In the genomic region with DNA sequence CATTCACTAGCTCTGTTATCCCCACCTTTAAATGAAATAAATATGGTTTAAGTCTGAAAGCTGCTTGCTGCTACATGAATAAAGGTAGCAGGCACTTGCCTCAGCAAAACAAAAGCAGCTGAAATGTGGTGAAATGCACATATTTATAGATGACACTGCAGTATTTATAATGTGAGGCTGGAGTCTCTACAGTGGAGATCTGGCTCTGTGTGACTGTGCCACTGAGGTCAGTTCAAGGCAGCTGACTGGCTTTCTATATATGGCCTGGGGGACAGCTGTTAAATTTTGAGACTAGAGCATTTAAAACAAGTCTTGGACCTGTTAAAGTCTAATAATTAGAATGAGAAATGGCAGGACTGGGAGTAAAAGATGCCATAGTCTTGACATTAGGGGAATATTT, we compare ENCODE assay signal across 16 cellular contexts.
"Had no signal": no experiment of that assay in that cellular context is flagged by ENCODE, and none has a peak within 500 bp of the region (broad histone marks: within the 10 kb centered on the region; RNA-seq: fewer than 3 reads in every experiment).

No MANE protein-coding gene starts in this region.

- H3K4me3 ChIP-seq: smooth muscle cell, suprapubic skin had no signal

- DNase-seq: activated CD4-positive, alpha-beta T cell treated with anti-CD3 and anti-CD28 coated beads, Interleukin-2, amount 50 U/mL, for 1 hour; activated naive CD4-positive, alpha-beta T cell treated with Interleukin-2 at 50 U/mL for 16 hours; aorta; cortex of kidney; effector CD8-positive, alpha-beta T cell; left colon; nucleus accumbens; posterior cingulate gyrus; stimulated activated CD4-positive, alpha-beta T cell treated with anti-CD3 and anti-CD28 coated beads, Interleukin-4, amount 100 ng/mL, for 4 hours; stimulated activated CD8-positive, alpha-beta memory T cell treated with anti-CD3 and anti-CD28 coated beads, Interleukin-4, amount 100 ng/mL, for 48 hours; stimulated activated naive CD8-positive, alpha-beta T cell treated with anti-CD3 and anti-CD28 coated beads, Interleukin-15, Interleukin-2, amounts not matched to agents 100 U/mL and 50 U/mL, for 24 hours had no signal

- H3K27me3 Mint-ChIP-seq: natural killer cell treated with Interleukin-12 subunit alpha and Interleukin-12 subunit beta and Interleukin-15 and Interleukin-18, amount 100 ng/mL, for 72 hours; type B pancreatic cell had no signal

- ATAC-seq: natural killer cell treated with Interleukin-12 subunit alpha and Interleukin-12 subunit beta and Interleukin-15 and Interleukin-18, amount 100 ng/mL, for 72 hours; stimulated activated naive CD8-positive, alpha-beta T cell treated with anti-CD3 and anti-CD28 coated beads, Interleukin-15, Interleukin-2, amounts not matched to agents 100 U/mL and 50 U/mL, for 24 hours had no signal

- H3K27ac Mint-ChIP-seq: activated T-helper 1 cell treated with anti-CD3 and anti-CD28 coated beads, Interleukin-12 subunit alpha, Interleukin-12 subunit beta, Interleukin-2, Interleukin-4 antibody, amounts not matched to agents 30 ng/mL and 10 ng/mL and 1 ng/mL, durations not matched to agents 14 hours and 24 hours and 36 hours; natural killer cell treated with Interleukin-12 subunit alpha and Interleukin-12 subunit beta and Interleukin-15 and Interleukin-18, amount 100 ng/mL, for 72 hours; type B pancreatic cell had no signal

- H3K4me3 Mint-ChIP-seq: activated T-helper 1 cell treated with anti-CD3 and anti-CD28 coated beads, Interleukin-12 subunit alpha, Interleukin-12 subunit beta, Interleukin-2, Interleukin-4 antibody, amounts not matched to agents 30 ng/mL and 10 ng/mL and 1 ng/mL, durations not matched to agents 14 hours and 24 hours and 36 hours; natural killer cell treated with Interleukin-12 subunit alpha and Interleukin-12 subunit beta and Interleukin-15 and Interleukin-18, amount 100 ng/mL, for 72 hours; type B pancreatic cell had no signal

- H3K9me3 Mint-ChIP-seq: activated T-helper 1 cell treated with anti-CD3 and anti-CD28 coated beads, Interleukin-12 subunit alpha, Interleukin-12 subunit beta, Interleukin-2, Interleukin-4 antibody, amounts not matched to agents 30 ng/mL and 10 ng/mL and 1 ng/mL, durations not matched to agents 14 hours and 24 hours and 36 hours; natural killer cell treated with Interleukin-12 subunit alpha and Interleukin-12 subunit beta and Interleukin-15 and Interleukin-18, amount 100 ng/mL, for 72 hours; type B pancreatic cell had no signal

- H3K36me3 Mint-ChIP-seq: natural killer cell treated with Interleukin-12 subunit alpha and Interleukin-12 subunit beta and Interleukin-15 and Interleukin-18, amount 100 ng/mL, for 72 hours; type B pancreatic cell had no signal
